ENCODE assay signal across 22 cellular contexts in the genomic region with DNA sequence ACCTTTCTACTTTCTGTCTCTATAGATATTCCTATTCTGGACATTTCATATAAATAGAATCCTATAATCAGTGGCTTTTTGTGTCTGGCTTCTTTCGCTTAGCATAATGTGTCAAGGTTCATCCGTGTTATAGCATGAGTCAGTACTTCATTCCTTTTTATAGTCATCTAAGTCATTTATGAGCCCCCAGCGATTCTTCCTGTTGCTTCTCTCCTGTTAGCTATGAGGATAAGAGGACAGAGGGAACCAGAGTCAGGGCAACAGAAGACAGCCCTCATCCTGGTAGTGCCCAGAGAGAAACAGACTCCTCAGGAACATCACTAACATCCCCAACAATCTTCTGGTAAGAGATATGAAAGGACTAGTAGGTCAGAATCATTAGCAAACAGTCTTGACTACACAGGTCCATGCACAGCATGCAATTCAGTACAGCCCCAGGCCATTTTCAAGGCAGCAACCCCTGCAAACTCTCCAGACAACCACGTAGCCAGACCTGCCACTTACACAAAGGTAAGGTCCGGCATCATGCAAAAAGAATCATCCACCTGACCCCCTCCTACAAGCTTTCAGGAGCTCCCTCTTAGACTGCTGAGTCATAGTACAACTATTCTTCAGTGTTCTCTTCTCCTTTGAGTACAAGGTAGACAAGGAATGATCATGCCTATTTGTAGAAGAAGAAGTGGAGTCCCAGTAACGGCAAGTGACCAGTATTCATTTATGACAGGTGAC.
A peak's percentile ranks its signal among the peaks of the same experiment; 100 is the strongest.
DNase-seq lines count a peak whose midpoint lies in the region; ATAC-seq and TF ChIP-seq lines count a peak whose summit lies in the region.
"Had no signal": no experiment of that assay in that cellular context is flagged by ENCODE, and none has a peak within 500 bp of the region (broad histone marks: within the 10 kb centered on the region; RNA-seq: fewer than 3 reads in every experiment).

No MANE protein-coding gene starts in this region.

- H3K4me3 Mint-ChIP-seq in Caco-2 (ENCODE audit: unreplicated experiment) (no peak overlapping the region), nephron (no peak overlapping the region)
- H3K4me3 Mint-ChIP-seq: activated CD4-positive, alpha-beta memory T cell treated with anti-CD3 and anti-CD28 coated beads for 36 hours; activated naive CD8-positive, alpha-beta T cell treated with anti-CD3 and anti-CD28 coated beads for 36 hours; activated T-cell treated with anti-CD3 and anti-CD28 coated beads, Interleukin-2, amount 50 U/mL, for 72 hours; CD4-positive, alpha-beta memory T cell; GM23338; naive B cell; stimulated activated naive CD8-positive, alpha-beta T cell treated with anti-CD3 and anti-CD28 coated beads, Interleukin-15, amount 100 ng/mL, for 72 hours had no signal

- no peak for ATAC-seq in GM21447 (IDR thresholded peaks at IDR 0.05; ENCODE audit: unreplicated experiment)
- ATAC-seq in left lobe of liver = no peak
- ATAC-seq: activated T-cell treated with anti-CD3 and anti-CD28 coated beads, Interleukin-2, amount 50 U/mL, for 72 hours; GM12878; GM23338; stimulated activated naive CD8-positive, alpha-beta T cell treated with anti-CD3 and anti-CD28 coated beads, Interleukin-15, amount 100 ng/mL, for 72 hours had no signal

- CTCF ChIA-PET in Caco-2 (lab: Charles Lee) = interaction anchor here (1.0 kb wide), 1 partner anchor 26 kb away, joined by 3 read pairs; no protein-coding TSS in a partner anchor

- H3K4me3 ChIP-seq in Caco-2 (ENCODE audit: low read depth, low read length) = no peak overlapping the region
- H3K4me3 ChIP-seq: GM12878, GM23338, prostate gland had no signal

- H3K4me1 Mint-ChIP-seq in Caco-2 (ENCODE audit: low read depth, unreplicated experiment) (peaks cover 51% of the 10 kb centered on the region), nephron (peaks cover 46% of the 10 kb centered on the region)
- H3K4me1 Mint-ChIP-seq: activated naive CD8-positive, alpha-beta T cell treated with anti-CD3 and anti-CD28 coated beads for 36 hours; CD4-positive, alpha-beta memory T cell; naive B cell; stimulated activated naive CD8-positive, alpha-beta T cell treated with anti-CD3 and anti-CD28 coated beads, Interleukin-15, amount 100 ng/mL, for 72 hours had no signal

- POLR2A ChIA-PET in Caco-2 (lab: Charles Lee) = no interaction called here

- peak overlapping the region; percentile 24 for H3K27ac ChIP-seq in epithelial cell of prostate
- H3K27ac ChIP-seq: prostate gland had no signal

- DNase-seq in Caco-2 (no peak), NCI-H226 (peak; percentile 12), epithelial cell of prostate (ENCODE audit: low read depth, low spot score) (no peak), foreskin melanocyte (no peak), ureter (ENCODE audit: low spot score) (no peak), left lobe of liver (ENCODE audit: low spot score) (no peak)
- DNase-seq: activated CD4-positive, alpha-beta memory T cell treated with anti-CD3 and anti-CD28 coated beads for 36 hours; activated naive CD8-positive, alpha-beta T cell treated with anti-CD3 and anti-CD28 coated beads for 36 hours; activated T-cell treated with anti-CD3 and anti-CD28 coated beads, Interleukin-2, amount 50 U/mL, for 72 hours; CD4-positive, alpha-beta memory T cell; left ventricle myocardium superior; MV-4-11; naive B cell; NCI-H2081; NCI-H524 treated with DMSO at 0.1 percent for 48 hours; OCI-M1; stimulated activated naive CD8-positive, alpha-beta T cell treated with anti-CD3 and anti-CD28 coated beads, Interleukin-15, amount 100 ng/mL, for 72 hours had no signal

- H3K4me1 ChIP-seq in Caco-2 = peaks cover 70% of the 10 kb centered on the region
- H3K4me1 ChIP-seq: prostate gland had no signal

- no peaks in the 10 kb centered on the region for H3K9me3 Mint-ChIP-seq in Caco-2 (ENCODE audit: unreplicated experiment)
- no peaks in the 10 kb centered on the region for H3K9me3 Mint-ChIP-seq in nephron
- H3K9me3 Mint-ChIP-seq: activated CD4-positive, alpha-beta memory T cell treated with anti-CD3 and anti-CD28 coated beads for 36 hours; activated naive CD8-positive, alpha-beta T cell treated with anti-CD3 and anti-CD28 coated beads for 36 hours; activated T-cell treated with anti-CD3 and anti-CD28 coated beads, Interleukin-2, amount 50 U/mL, for 72 hours; CD4-positive, alpha-beta memory T cell; GM23338; naive B cell; stimulated activated naive CD8-positive, alpha-beta T cell treated with anti-CD3 and anti-CD28 coated beads, Interleukin-15, amount 100 ng/mL, for 72 hours had no signal

- no peaks in the 10 kb centered on the region for H3K36me3 Mint-ChIP-seq in Caco-2 (ENCODE audit: insufficient read depth, unreplicated experiment)
- no peaks in the 10 kb centered on the region for H3K36me3 Mint-ChIP-seq in nephron (ENCODE audit: low read depth)
- H3K36me3 Mint-ChIP-seq: activated CD4-positive, alpha-beta memory T cell treated with anti-CD3 and anti-CD28 coated beads for 36 hours; activated naive CD8-positive, alpha-beta T cell treated with anti-CD3 and anti-CD28 coated beads for 36 hours; CD4-positive, alpha-beta memory T cell; naive B cell had no signal

- H3K27me3 Mint-ChIP-seq in Caco-2 (ENCODE audit: insufficient read depth, unreplicated experiment) = no peaks in the 10 kb centered on the region
- H3K27me3 Mint-ChIP-seq in nephron (ENCODE audit: low read depth) = peaks cover 10% of the 10 kb centered on the region

- peak overlapping the region; percentile 58 for H3K27ac Mint-ChIP-seq in Caco-2 (ENCODE audit: unreplicated experiment)
- H3K27ac Mint-ChIP-seq in nephron = peak overlapping the region in 2 of 3 experiments; percentile 5 to 75
- H3K27ac Mint-ChIP-seq: activated CD4-positive, alpha-beta memory T cell treated with anti-CD3 and anti-CD28 coated beads for 36 hours; activated naive CD8-positive, alpha-beta T cell treated with anti-CD3 and anti-CD28 coated beads for 36 hours; activated T-cell treated with anti-CD3 and anti-CD28 coated beads, Interleukin-2, amount 50 U/mL, for 72 hours; CD4-positive, alpha-beta memory T cell; GM23338; naive B cell had no signal

- TF ChIP-seq CTCF in Caco-2 (IDR thresholded peaks at IDR 0.05; ENCODE audit: insufficient read depth in 1 of 2, low read depth in 1 of 2, low read length in 1 of 2, severe bottlenecking in 1 of 2, unreplicated experiment in 1 of 2) (no peak), nephron (IDR thresholded peaks at IDR 0.05; ENCODE audit: unreplicated experiment in 3 of 3) (no peak)

- BruUV-seq in Caco-2 (replicated peaks; lab: Mats Ljungman, UMichigan) = no TSS peak

- H3K36me3 ChIP-seq in Caco-2 (ENCODE audit: control insufficient read depth, insufficient read depth, low read length) = no peaks in the 10 kb centered on the region
- H3K36me3 ChIP-seq: prostate gland had no signal

- H3K27me3 ChIP-seq in Caco-2 (replicated peaks; ENCODE audit: control insufficient read depth, insufficient read depth, low read length) = no peaks in the 10 kb centered on the region

- no peaks in the 10 kb centered on the region; the same call in 1 of the 2 replicates for H3K9me3 ChIP-seq in Caco-2
- H3K9me3 ChIP-seq: prostate gland had no signal

- intact Hi-C loops in Caco-2 (cut with micrococcal nuclease; ENCODE audit: unreplicated experiment) = no loop called here
